ENCODE assay signal across 29 cellular contexts in genomic region chr2:1170711-1171110, GRCh38.
"Had no signal": no experiment of that assay in that cellular context is flagged by ENCODE, and none has a peak within 500 bp of the region (broad histone marks: within the 10 kb centered on the region; RNA-seq: fewer than 3 reads in every experiment).

No MANE protein-coding gene starts in this region.

- H3K4me1 ChIP-seq: gastroesophageal sphincter, neural progenitor cell, psoas muscle, sigmoid colon, vagina had no signal

- H3K36me3 Mint-ChIP-seq: mesothelial cell of epicardium, neural progenitor cell had no signal

- H3K4me3 ChIP-seq: dorsolateral prefrontal cortex, gastroesophageal sphincter, heart left ventricle, hepatocyte, mucosa of descending colon, neural progenitor cell, ovary, psoas muscle, sigmoid colon, skin epidermis, thoracic aorta, tibial nerve, vagina had no signal

- H3K79me2 ChIP-seq: hepatocyte had no signal

- H3K36me3 ChIP-seq: gastroesophageal sphincter, heart left ventricle, neural progenitor cell, ovary, sigmoid colon, thoracic aorta, tibial nerve, vagina had no signal

- DNase-seq: cortex of kidney; dorsolateral prefrontal cortex; effector CD4-positive, alpha-beta T cell; foreskin fibroblast; heart left ventricle; kidney; mesenchymal stem cell; mucosa of descending colon; naive thymus-derived CD4-positive, alpha-beta T cell; ovary; posterior cingulate gyrus; psoas muscle; sigmoid colon; stimulated activated CD4-positive, alpha-beta T cell treated with anti-CD3 and anti-CD28 coated beads, Interleukin-15, amount 100 ng/mL, for 24 hours; stimulated activated CD4-positive, alpha-beta T cell treated with anti-CD3 and anti-CD28 coated beads, Interleukin-2, amount 100 ng/mL, for 48 hours; stimulated activated naive B cell treated with anti-CD40 and anti-IgM and Interleukin-4, amounts not matched to agents 10 μg/mL and 1 μg/mL and 100 μg/mL, for 72 hours had no signal

- H3K27me3 ChIP-seq: hepatocyte, neural progenitor cell, ovary, sigmoid colon, tibial nerve, vagina had no signal

- ATAC-seq: esophagus mucosa; gastroesophageal sphincter; left lobe of liver; mucosa of descending colon; naive thymus-derived CD4-positive, alpha-beta T cell; psoas muscle; stimulated activated naive B cell treated with anti-CD40 and anti-IgM and Interleukin-4, amounts not matched to agents 10 μg/mL and 1 μg/mL and 100 μg/mL, for 72 hours had no signal

- H3K27me3 Mint-ChIP-seq: stimulated activated naive CD8-positive, alpha-beta T cell treated with anti-CD3 and anti-CD28 coated beads, Interleukin-15, Interleukin-2, amounts not matched to agents 100 ng/mL and 50 ng/mL, for 24 hours had no signal

- H3K4me2 ChIP-seq: hepatocyte, neural progenitor cell had no signal

- H3K27ac Mint-ChIP-seq: mesothelial cell of epicardium; nephron; stimulated activated naive B cell treated with anti-CD40 and anti-IgM and Interleukin-4, amounts not matched to agents 10 μg/mL and 1 μg/mL and 100 μg/mL, for 72 hours; stimulated activated naive CD8-positive, alpha-beta T cell treated with anti-CD3 and anti-CD28 coated beads, Interleukin-15, Interleukin-2, amounts not matched to agents 100 ng/mL and 50 ng/mL, for 24 hours had no signal

- H3K27ac ChIP-seq: dorsolateral prefrontal cortex, epithelial cell of prostate, heart left ventricle, hepatocyte, neural progenitor cell, ovary, psoas muscle, sigmoid colon, thoracic aorta, vagina had no signal

- H2AFZ ChIP-seq: hepatocyte, neural progenitor cell had no signal

- H3K4me3 Mint-ChIP-seq: mesothelial cell of epicardium; nephron; neural progenitor cell; stimulated activated naive B cell treated with anti-CD40 and anti-IgM and Interleukin-4, amounts not matched to agents 10 μg/mL and 1 μg/mL and 100 μg/mL, for 72 hours; stimulated activated naive CD8-positive, alpha-beta T cell treated with anti-CD3 and anti-CD28 coated beads, Interleukin-15, Interleukin-2, amounts not matched to agents 100 ng/mL and 50 ng/mL, for 24 hours had no signal

- H3K9me3 ChIP-seq: mucosa of descending colon, ovary, psoas muscle, sigmoid colon, thoracic aorta, vagina had no signal
